22 cellular contexts compared by ENCODE assay signal in genomic region chr5:12312343-12312742, GRCh38.
DNase-seq lines count a peak whose midpoint lies in the region; TF ChIP-seq lines count a peak whose summit lies in the region.
"Had no signal": no experiment of that assay in that cellular context is flagged by ENCODE, and none has a peak within 500 bp of the region (broad histone marks: within the 10 kb centered on the region; RNA-seq: fewer than 3 reads in every experiment).

No MANE protein-coding gene starts in this region.

- DNase-seq in midbrain (lab: John Stamatoyannopoulos, UW) = no peak
- DNase-seq: 8988T; ACHN; AML-193; BE2C; C1 segment of cervical spinal cord; Caco-2; Calu3; CD4-positive, alpha-beta memory T cell; CD4-positive, alpha-beta T cell; CD4-positive, CD25-positive, alpha-beta regulatory T cell; CD8-positive, alpha-beta memory T cell; CD8-positive, alpha-beta T cell; COR-L47; DMS 273 treated with DMSO at 0.1 percent for 48 hours; DMS153; DMS53; DMS79; DMS79 treated with DMSO at 0.1 percent for 48 hours; DND-41; EL had no signal

- TF ChIP-seq EP300 in Ishikawa (IDR thresholded peaks at IDR 0.05; ENCODE audit: borderline replicate concordance) = peak; percentile 40; the same call in 1 of the 2 replicates

- no peak; the same call in 1 of the 2 replicates for TF ChIP-seq RAD21 in Ishikawa (IDR thresholded peaks at IDR 0.05; ENCODE audit: low read depth)

TF ChIP-seq in Ishikawa, 13 proteins besides CTCF, POLR2A, EP300 and RAD21:
- TF ChIP-seq TEAD4 (IDR thresholded peaks at IDR 0.05) = peak; percentile 62
- TF ChIP-seq NFIC (IDR thresholded peaks at IDR 0.05) = no peak
- TF ChIP-seq CEBPB (IDR thresholded peaks at IDR 0.05) = no peak
- no peak for TF ChIP-seq CREB1 (IDR thresholded peaks at IDR 0.05; ENCODE audit: low read depth)
- no peak for TF ChIP-seq ZBTB7A (IDR thresholded peaks at IDR 0.05; ENCODE audit: low read depth)
- TF ChIP-seq, protein P1, sequence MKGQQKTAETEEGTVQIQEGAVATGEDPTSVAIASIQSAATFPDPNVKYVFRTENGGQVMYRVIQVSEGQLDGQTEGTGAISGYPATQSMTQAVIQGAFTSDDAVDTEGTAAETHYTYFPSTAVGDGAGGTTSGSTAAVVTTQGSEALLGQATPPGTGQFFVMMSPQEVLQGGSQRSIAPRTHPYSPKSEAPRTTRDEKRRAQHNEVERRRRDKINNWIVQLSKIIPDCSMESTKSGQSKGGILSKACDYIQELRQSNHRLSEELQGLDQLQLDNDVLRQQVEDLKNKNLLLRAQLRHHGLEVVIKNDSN (IDR thresholded peaks at IDR 0.05) = no peak
- no peak for TF ChIP-seq YY1 (IDR thresholded peaks at IDR 0.05; ENCODE audit: low read depth)
- TF ChIP-seq TCF12 (IDR thresholded peaks at IDR 0.05; ENCODE audit: low read depth) = no peak
- 0 out of 2 replicates have a peak, but pooled peaks have one; percentile 62 for TF ChIP-seq FOXM1 (IDR thresholded peaks at IDR 0.05; ENCODE audit: borderline replicate concordance, low read depth)
- no peak for TF ChIP-seq MAX (IDR thresholded peaks at IDR 0.05)
